34 cellular contexts compared by ENCODE assay signal in genomic region chr1:157151506-157151905, GRCh38. TPM values are rescaled to one million over a fixed set of nuclear protein-coding genes. Genes with fewer than 3 reads are reported as not detected.
"Had no signal": no experiment of that assay in that cellular context is flagged by ENCODE, and none has a peak within 500 bp of the region (broad histone marks: within the 10 kb centered on the region; RNA-seq: fewer than 3 reads in every experiment).

No MANE protein-coding gene starts in this region.

- H3K27me3 ChIP-seq: ascending aorta, MG63, Peyer's patch, SJSA1 had no signal

- H3K9me3 Mint-ChIP-seq: activated CD8-positive, alpha-beta T cell treated with anti-CD3 and anti-CD28 coated beads for 36 hours; activated naive CD4-positive, alpha-beta T cell treated with anti-CD3 and anti-CD28 coated beads, Interleukin-2, amount 10 ng/mL, durations not matched to agents 7 days and 5 days; activated T-cell treated with anti-CD3 and anti-CD28 coated beads, Interleukin-2, amount 50 U/mL, for 72 hours; IgD-negative memory B cell; T-cell; WTC11 had no signal

- ATAC-seq: activated CD4-positive, CD25-positive, alpha-beta regulatory T cell treated with anti-CD3 and anti-CD28 coated beads, Interleukin-2, amount 50 U/mL, for 24 hours; PC-3; T-cell; T-helper 17 cell; WTC11 had no signal

- H3K36me3 Mint-ChIP-seq: activated naive CD4-positive, alpha-beta T cell treated with anti-CD3 and anti-CD28 coated beads, Interleukin-2, amount 10 ng/mL, durations not matched to agents 7 days and 5 days; activated naive CD8-positive, alpha-beta T cell; T-cell; WTC11 had no signal

- H3K4me3 ChIP-seq: ascending aorta, MG63, Peyer's patch, SJSA1 had no signal

- H3K36me3 ChIP-seq: ascending aorta, MG63, Peyer's patch, SJSA1 had no signal

- H3K27ac Mint-ChIP-seq: activated naive CD4-positive, alpha-beta T cell treated with anti-CD3 and anti-CD28 coated beads, Interleukin-2, amount 10 ng/mL, durations not matched to agents 7 days and 5 days; activated naive CD8-positive, alpha-beta T cell; activated T-cell treated with anti-CD3 and anti-CD28 coated beads, Interleukin-2, amount 50 U/mL, for 72 hours; T-cell; WTC11 had no signal

- H3K9me3 ChIP-seq: ascending aorta, MG63, Peyer's patch, SJSA1, SK-N-SH had no signal

- H3K4me3 Mint-ChIP-seq: activated CD8-positive, alpha-beta T cell treated with anti-CD3 and anti-CD28 coated beads for 36 hours; activated naive CD4-positive, alpha-beta T cell treated with anti-CD3 and anti-CD28 coated beads, Interleukin-2, amount 10 ng/mL, durations not matched to agents 7 days and 5 days; activated naive CD8-positive, alpha-beta T cell; IgD-negative memory B cell; T-cell; T-helper 17 cell; WTC11 had no signal

- DNase-seq: activated CD4-positive, alpha-beta T cell treated with anti-CD3 and anti-CD28 coated beads for 48 hours; activated CD4-positive, alpha-beta T cell treated with anti-CD3 and anti-CD28 coated beads, Interleukin-2, amount 50 U/mL, for 4 hours; activated effector memory CD4-positive, alpha-beta T cell treated with Interleukin-2 at 50 U/mL for 16 hours; activated naive CD4-positive, alpha-beta T cell treated with anti-CD3 and anti-CD28 coated beads, Interleukin-2, amount 10 ng/mL, durations not matched to agents 7 days and 5 days; activated T-cell treated with anti-CD3 and anti-CD28 coated beads, Interleukin-2, amount 50 U/mL, for 1 hour; activated T-cell treated with anti-CD3 and anti-CD28 coated beads, Interleukin-2, amount 50 U/mL, for 72 hours; amygdala; caudate nucleus; cerebellar nuclear complex; Kasumi-1; KG1; MG63; NCI-H1092; NCI-H1436 treated with DMSO at 0.1 percent for 48 hours; NCI-H1694 treated with DMSO at 0.1 percent for 48 hours; NCI-H2029; NCI-H345; NCI-H524 treated with DMSO at 0.1 percent for 48 hours; PC-3; Peyer's patch; RPMI8226; SHP77 treated with DMSO at 0.1 percent for 48 hours; SK-N-SH; T-cell; T-helper 17 cell had no signal

- H3K27ac ChIP-seq: ascending aorta, Peyer's patch, SJSA1 had no signal

RNA-seq across cellular contexts. Expression of gene ETV3L, which starts 51.9 kb away (rescaled TPM):
- total RNA-seq: activated CD8-positive, alpha-beta memory T cell treated with anti-CD3 and anti-CD28 coated beads for 36 hours; activated CD8-positive, alpha-beta T cell treated with anti-CD3 and anti-CD28 coated beads for 36 hours; activated T-cell treated with anti-CD3 and anti-CD28 coated beads, Interleukin-2, amount 50 U/mL, for 72 hours; ascending aorta; NCI-H460; PC-3; Peyer's patch; SJSA1; T-cell had no signal
